ENCODE assay signal across 19 cellular contexts in genomic region chr3:136698361-136698760, GRCh38. TPM values are rescaled to one million over a fixed set of nuclear protein-coding genes. Genes with fewer than 3 reads are reported as not detected.
DNase-seq lines count a peak whose midpoint lies in the region; ATAC-seq and TF ChIP-seq lines count a peak whose summit lies in the region.
"Had no signal": no experiment of that assay in that cellular context is flagged by ENCODE, and none has a peak within 500 bp of the region (broad histone marks: within the 10 kb centered on the region; RNA-seq: fewer than 3 reads in every experiment).

No MANE protein-coding gene starts in this region.

- TF ChIP-seq CTCF in GM23338 (conservative IDR thresholded peaks at IDR 0.05; ENCODE audit: low read depth in 2 of 2) = peak in 1 of 2 experiments; percentile 35; a peak in 2 of 4 replicates
- peak; percentile 4 for TF ChIP-seq CTCF in choroid plexus epithelial cell (conservative IDR thresholded peaks at IDR 0.05; ENCODE audit: low read depth, low read length)
- TF ChIP-seq CTCF in mucosa of descending colon (IDR thresholded peaks at IDR 0.05) = no peak

- no peak overlapping the region for H3K4me3 Mint-ChIP-seq in GM23338
- H3K4me3 Mint-ChIP-seq: CD8-positive, alpha-beta T cell had no signal

- H2AFZ ChIP-seq in GM23338 = no peak overlapping the region

- H3K4me2 ChIP-seq in GM23338 (no peak overlapping the region), mesendoderm (ENCODE audit: low read length) (no peak overlapping the region)

- peak overlapping the region; percentile 77; the same call in 1 of the 2 replicates for H3K27ac Mint-ChIP-seq in GM23338
- H3K27ac Mint-ChIP-seq: CD8-positive, alpha-beta T cell had no signal

- H3K9ac ChIP-seq in mesendoderm (ENCODE audit: low read length) = no peak overlapping the region

- H4K20me1 ChIP-seq in GM23338 (replicated peaks; ENCODE audit: insufficient read depth) = no peaks in the 10 kb centered on the region

- no peaks in the 10 kb centered on the region for H3F3A ChIP-seq in GM23338 (replicated peaks; ENCODE audit: low read depth)

- no peak overlapping the region for H4K8ac ChIP-seq in mesendoderm (ENCODE audit: low read depth, low read length)

- peaks cover 8% of the 10 kb centered on the region for H3K9me3 ChIP-seq in mucosa of descending colon
- H3K9me3 ChIP-seq: BE2C had no signal

- H4K5ac ChIP-seq in mesendoderm (ENCODE audit: low read length) = no peak overlapping the region

- peaks cover 17% of the 10 kb centered on the region; the same call in 1 of the 2 replicates for H3K4me1 ChIP-seq in GM23338 (ENCODE audit: insufficient read depth)
- no peaks in the 10 kb centered on the region for H3K4me1 ChIP-seq in mesendoderm (ENCODE audit: control insufficient read depth, low read depth, low read length)
- H3K4me1 ChIP-seq in mucosa of descending colon (ENCODE audit: low read depth) = no peaks in the 10 kb centered on the region

- H3K9me3 Mint-ChIP-seq in GM23338 = peaks cover 35% of the 10 kb centered on the region

- H2BK5ac ChIP-seq in mesendoderm (ENCODE audit: low read length) = no peak overlapping the region

- H3K4ac ChIP-seq in mesendoderm (ENCODE audit: low read depth, low read length) = no peak overlapping the region

- DNase-seq in GM23338 (ENCODE audit: low spot score) (peak; percentile 68), M059J (ENCODE audit: low read depth) (peak; percentile 27), choroid plexus epithelial cell (ENCODE audit: low read depth) (no peak), mesendoderm (peak; percentile 50), mucosa of descending colon (no peak)
- no peak for DNase-seq in stimulated activated naive CD8-positive, alpha-beta T cell treated with anti-CD3 and anti-CD28 coated beads, Interleukin-15, Interleukin-2, amounts not matched to agents 100 U/mL and 50 U/mL, for 24 hours
- no peak for DNase-seq in activated CD4-positive, alpha-beta T cell treated with anti-CD3 and anti-CD28 coated beads, Interleukin-2, amount 50 U/mL, for 4 hours
- DNase-seq: BE2C; CD8-positive, alpha-beta T cell; GF-D8; NCI-H1436; NCI-H2029 treated with DMSO at 0.1 percent for 48 hours; NCI-H2171 treated with DMSO at 0.1 percent for 48 hours; NCI-H446 treated with DMSO at 0.1 percent for 48 hours; NK-92 treated with Interleukin-12 subunit alpha and Interleukin-12 subunit beta, amount 100 ng/mL, for 24 hours; SHP77 had no signal

- ATAC-seq in GM23338 = peak; percentile 71
- ATAC-seq in stimulated activated naive CD8-positive, alpha-beta T cell treated with anti-CD3 and anti-CD28 coated beads, Interleukin-15, Interleukin-2, amounts not matched to agents 100 U/mL and 50 U/mL, for 24 hours = no peak
- ATAC-seq in mucosa of descending colon = no peak
- no peak for ATAC-seq in HG03159 (IDR thresholded peaks at IDR 0.05; ENCODE audit: unreplicated experiment)
- ATAC-seq: CD8-positive, alpha-beta T cell; HCT116; K562 had no signal

- no peaks in the 10 kb centered on the region for H3K27me3 ChIP-seq in GM23338 (ENCODE audit: insufficient read depth)
- H3K27me3 ChIP-seq in mesendoderm (ENCODE audit: insufficient read depth, low read length, poor library complexity) = no peaks in the 10 kb centered on the region
- H3K27me3 ChIP-seq: BE2C had no signal

- H2AK5ac ChIP-seq in mesendoderm (ENCODE audit: low read length) = no peak overlapping the region

- H3K4me3 ChIP-seq in GM23338 = no peak overlapping the region
- H3K4me3 ChIP-seq in choroid plexus epithelial cell (ENCODE audit: low read depth, low read length) = no peak overlapping the region
- H3K4me3 ChIP-seq in mesendoderm (ENCODE audit: low read length) = no peak overlapping the region
- H3K4me3 ChIP-seq in mucosa of descending colon = no peak overlapping the region
- H3K4me3 ChIP-seq: K562 had no signal

- H3K36me3 ChIP-seq in GM23338 (ENCODE audit: insufficient read depth) = no peaks in the 10 kb centered on the region
- H3K36me3 ChIP-seq in mesendoderm (ENCODE audit: control insufficient read depth, insufficient read depth, low read length) = no peaks in the 10 kb centered on the region
- H3K36me3 ChIP-seq in mucosa of descending colon (ENCODE audit: low read depth) = no peaks in the 10 kb centered on the region
- H3K36me3 ChIP-seq: BE2C had no signal

- H2BK15ac ChIP-seq in mesendoderm (replicated peaks; ENCODE audit: low read depth) = no peak overlapping the region

- H3K27me3 Mint-ChIP-seq in GM23338 (ENCODE audit: insufficient read depth, low read depth, poor library complexity) = no peaks in the 10 kb centered on the region

- no peaks in the 10 kb centered on the region for H3K9me2 ChIP-seq in GM23338 (ENCODE audit: insufficient read depth)

- H3K56ac ChIP-seq in mesendoderm (ENCODE audit: low read length) = no peak overlapping the region

- H2BK120ac ChIP-seq in mesendoderm (ENCODE audit: low read depth, low read length) = no peak overlapping the region

- no peak overlapping the region for H3K23ac ChIP-seq in mesendoderm (ENCODE audit: low read length)

- H3K79me2 ChIP-seq in GM23338 (replicated peaks; ENCODE audit: insufficient read depth) (peaks cover 100% of the 10 kb centered on the region), mesendoderm (ENCODE audit: control insufficient read depth, insufficient read depth, low read length) (peaks cover 16% of the 10 kb centered on the region)

- no CpG with 5 or more reads among the region's 3 CpGs for WGBS in mesendoderm (ENCODE audit: extremely low coverage, insufficient coverage, low lambda C conversion rate)

- H3K27ac ChIP-seq in GM23338 (ENCODE audit: low read depth) (no peak overlapping the region), mesendoderm (ENCODE audit: low read depth, low read length) (no peak overlapping the region)

- H3K36me3 Mint-ChIP-seq in GM23338 (ENCODE audit: low read depth) = peaks cover 36% of the 10 kb centered on the region; the same call in 2 of the 3 replicates

- peaks cover 7% of the 10 kb centered on the region for H3K79me1 ChIP-seq in mesendoderm (ENCODE audit: low read length)

- intact Hi-C loops in mucosa of descending colon (cut with DNase I, micrococcal nuclease) = no loop called here

- H3K18ac ChIP-seq in mesendoderm (ENCODE audit: low read length) = no peak overlapping the region

- H3K4me1 Mint-ChIP-seq in GM23338 = peaks cover 17% of the 10 kb centered on the region

TF ChIP-seq in GM23338, 12 proteins besides CTCF, POLR2A, EP300 and RAD21:
- TF ChIP-seq REST (IDR thresholded peaks at IDR 0.05; ENCODE audit: unreplicated experiment) (no peak), ZNF114 (CRISPR knock-in tag; IDR thresholded peaks at IDR 0.05) (no peak), CREB1 (CRISPR knock-in tag; IDR thresholded peaks at IDR 0.05; ENCODE audit: low read depth) (no peak), STAT1 (IDR thresholded peaks at IDR 0.05; ENCODE audit: unreplicated experiment) (no peak)

RNA-seq across cellular contexts. Expression of gene STAG1, which starts 53.8 kb away (rescaled TPM):
- total RNA-seq in GM23338 (2014; rRNA removed; shearing (Covaris generic)) = 21.9 and 23.7 TPM in 2 replicates
- 7.6 and 9.0 TPM in 2 replicates for polyA plus RNA-seq in GM23338 (2016; fragmentation: Nextera tagmentation; extraction: Ambion mirVana)
- total RNA-seq in M059J (2014; rRNA removed; shearing (Covaris generic)) = 24.9 and 31.6 TPM in 2 replicates
- 13.9 TPM for polyA plus RNA-seq in mesendoderm (2013, experiment 1 of 2)
- polyA plus RNA-seq in mesendoderm (2013, experiment 2 of 2) = 14.0 TPM
- total RNA-seq in mucosa of descending colon = 10 to 100 TPM; 46.8 to 57.1 (median 50.4) TPM

Comparison
In these comparisons a context has a peak if more than half of its experiments do, and no peak if none do; other contexts are left out.
1. DNase-seq: peak in GM23338 (single experiment), M059J (single experiment) and mesendoderm (single experiment); none in choroid plexus epithelial cell (single experiment), stimulated activated naive CD8-positive, alpha-beta T cell treated with anti-CD3 and anti-CD28 coated beads, Interleukin-15, Interleukin-2, amounts not matched to agents 100 U/mL and 50 U/mL, for 24 hours (single experiment), mucosa of descending colon (0 of 3) and activated CD4-positive, alpha-beta T cell treated with anti-CD3 and anti-CD28 coated beads, Interleukin-2, amount 50 U/mL, for 4 hours (0 of 2).